Comparison of ENCODE assay signal across 8 cellular contexts in the genomic region with DNA sequence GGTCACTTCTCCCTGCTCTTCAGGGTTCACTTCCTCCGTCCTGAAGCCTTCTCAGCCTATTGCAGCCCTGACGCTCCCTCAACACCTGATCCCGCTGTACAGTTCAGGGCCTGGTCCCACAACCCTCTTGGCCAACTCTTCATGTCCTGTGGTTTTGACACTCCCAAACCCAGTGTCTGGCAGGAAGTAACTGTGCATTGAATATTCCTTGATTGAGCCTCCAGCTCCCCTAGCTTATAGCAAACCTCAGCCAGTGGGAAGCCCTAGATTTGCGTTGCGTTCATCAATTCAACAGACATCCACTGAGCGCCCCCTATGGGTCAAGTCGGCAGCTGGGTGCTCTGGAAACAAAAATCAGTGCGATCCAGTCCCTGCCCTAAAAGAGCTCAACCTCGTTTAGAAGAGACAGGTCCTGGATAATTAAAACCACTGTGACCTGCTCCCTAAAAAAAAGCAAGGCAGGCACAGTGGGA. TPM values are rescaled to one million over a fixed set of nuclear protein-coding genes. Genes with fewer than 3 reads are reported as not detected.
DNase-seq lines count a peak whose midpoint lies in the region; ATAC-seq and TF ChIP-seq lines count a peak whose summit lies in the region.

No MANE protein-coding gene starts in this region.

- no peak overlapping the region for H3K4me3 Mint-ChIP-seq in osteocyte (ENCODE audit: unreplicated experiment)
- no peak overlapping the region for H3K4me3 Mint-ChIP-seq in stimulated activated memory B cell treated with anti-CD40 and anti-IgM and Interleukin-4, amounts not matched to agents 10 μg/mL and 1 μg/mL and 100 μg/mL, for 72 hours

- H3K27me3 Mint-ChIP-seq in osteocyte (ENCODE audit: unreplicated experiment): no peaks in the 10 kb centered on the region
- no peaks in the 10 kb centered on the region for H3K27me3 Mint-ChIP-seq in stimulated activated memory B cell treated with anti-CD40 and anti-IgM and Interleukin-4, amounts not matched to agents 10 μg/mL and 1 μg/mL and 100 μg/mL, for 72 hours

- H3K4me1 Mint-ChIP-seq in osteocyte (ENCODE audit: unreplicated experiment): peaks cover 12% of the 10 kb centered on the region
- H3K4me1 Mint-ChIP-seq in stimulated activated memory B cell treated with anti-CD40 and anti-IgM and Interleukin-4, amounts not matched to agents 10 μg/mL and 1 μg/mL and 100 μg/mL, for 72 hours: peaks cover 5% of the 10 kb centered on the region

- ATAC-seq in stimulated activated memory B cell treated with anti-CD40 and anti-IgM and Interleukin-4, amounts not matched to agents 10 μg/mL and 1 μg/mL and 100 μg/mL, for 72 hours: no peak
- no peak for ATAC-seq in HG03039 (IDR thresholded peaks at IDR 0.05; ENCODE audit: unreplicated experiment)

- H3K36me3 Mint-ChIP-seq in osteocyte (ENCODE audit: unreplicated experiment): peaks cover 49% of the 10 kb centered on the region
- peaks cover 73% of the 10 kb centered on the region for H3K36me3 Mint-ChIP-seq in stimulated activated memory B cell treated with anti-CD40 and anti-IgM and Interleukin-4, amounts not matched to agents 10 μg/mL and 1 μg/mL and 100 μg/mL, for 72 hours

- peak; percentile 75 for TF ChIP-seq CTCF in osteocyte (IDR thresholded peaks at IDR 0.05)

- no peak overlapping the region for H3K27ac Mint-ChIP-seq in osteocyte (ENCODE audit: unreplicated experiment)
- no peak overlapping the region for H3K27ac Mint-ChIP-seq in stimulated activated memory B cell treated with anti-CD40 and anti-IgM and Interleukin-4, amounts not matched to agents 10 μg/mL and 1 μg/mL and 100 μg/mL, for 72 hours

- peak; percentile 34 for DNase-seq in NCI-H748 (lab: John Stamatoyannopoulos, UW; ENCODE audit: unreplicated experiment)
- no peak for DNase-seq in NCI-H748 treated with DMSO at 0.1 percent for 48 hours (lab: John Stamatoyannopoulos, UW)
- DNase-seq in NCI-H526 treated with DMSO at 0.1 percent for 48 hours (lab: John Stamatoyannopoulos, UW): peak; percentile 34
- DNase-seq in activated naive CD4-positive, alpha-beta T cell (lab: John Stamatoyannopoulos, UW): peak in 3 of 4 experiments; percentile 12 to 22 (median 20)
- DNase-seq in globus pallidus (ENCODE audit: low spot score): peak; percentile 47
- no peak for DNase-seq in osteocyte (ENCODE audit: extremely low spot score, unreplicated experiment)

- H3K9me3 Mint-ChIP-seq in osteocyte (ENCODE audit: unreplicated experiment): no peaks in the 10 kb centered on the region
- no peaks in the 10 kb centered on the region for H3K9me3 Mint-ChIP-seq in stimulated activated memory B cell treated with anti-CD40 and anti-IgM and Interleukin-4, amounts not matched to agents 10 μg/mL and 1 μg/mL and 100 μg/mL, for 72 hours

RNA-seq across cellular contexts. Expression of a gene that starts 13.5 kb away (rescaled TPM):
- total RNA-seq in osteocyte: 5.1 and 5.4 TPM in 2 replicates

RNA-seq across cellular contexts. Expression of a gene that starts 24.9 kb away (rescaled TPM):
- not detected in 2 replicates for total RNA-seq in osteocyte

RNA-seq across cellular contexts. Expression of a gene that starts 32.2 kb away (rescaled TPM):
- total RNA-seq in osteocyte: 22.3 and 27.1 TPM in 2 replicates

RNA-seq across cellular contexts. Expression of a gene that starts 33.7 kb away (rescaled TPM):
- total RNA-seq in osteocyte: 0.73 and 0.78 TPM in 2 replicates

RNA-seq across cellular contexts. Expression of a gene that starts 56.3 kb away (rescaled TPM):
- not detected in 2 replicates for total RNA-seq in osteocyte

Comparison
In these comparisons a context has a peak if more than half of its experiments do, and no peak if none do; other contexts are left out.
1. DNase-seq: peak in NCI-H748 (single experiment), NCI-H526 treated with DMSO at 0.1 percent for 48 hours (single experiment), activated naive CD4-positive, alpha-beta T cell (3 of 4) and globus pallidus (single experiment); none in NCI-H748 treated with DMSO at 0.1 percent for 48 hours (single experiment) and osteocyte (single experiment).